In genomic region chr6:116779569-116780164, GRCh38 we compare ENCODE assay signal across 9 cellular contexts. TPM values are rescaled to one million over a fixed set of nuclear protein-coding genes. Genes with fewer than 3 reads are reported as not detected.
DNase-seq lines count a peak whose midpoint lies in the region; ATAC-seq and TF ChIP-seq lines count a peak whose summit lies in the region.
"Had no signal": no experiment of that assay in that cellular context is flagged by ENCODE, and none has a peak within 500 bp of the region (broad histone marks: within the 10 kb centered on the region; RNA-seq: fewer than 3 reads in every experiment).

No MANE protein-coding gene starts in this region.

- no peaks in the 10 kb centered on the region for H3K9me3 ChIP-seq in adrenal gland (replicated peaks in 1 of 3)
- no peaks in the 10 kb centered on the region for H3K9me3 ChIP-seq in right lobe of liver

- ATAC-seq in GM21529 (IDR thresholded peaks at IDR 0.05; ENCODE audit: unreplicated experiment): peak; percentile 67
- peak; percentile 58 to 77 (median 68) for ATAC-seq in right lobe of liver
- ATAC-seq in activated naive CD4-positive, alpha-beta T cell treated with anti-CD3 and anti-CD28 coated beads, Interleukin-2, amount 50 U/mL, for 72 hours: no peak
- ATAC-seq in HG03571 (IDR thresholded peaks at IDR 0.05; ENCODE audit: unreplicated experiment): no peak

- no peaks in the 10 kb centered on the region for H3K9me3 Mint-ChIP-seq in activated naive CD4-positive, alpha-beta T cell treated with anti-CD3 and anti-CD28 coated beads, Interleukin-2, amount 50 U/mL, for 72 hours
- H3K9me3 Mint-ChIP-seq: memory B cell had no signal

- TF ChIP-seq CTCF in adrenal gland (IDR thresholded peaks at IDR 0.05) (peak; percentile 38 to 65 (median 54)), right lobe of liver (IDR thresholded peaks at IDR 0.05) (peak; percentile 47 to 57 (median 52))

- no peak overlapping the region for H3K27ac ChIP-seq in adrenal gland
- H3K27ac ChIP-seq in right lobe of liver: no peak overlapping the region

- H3K27me3 ChIP-seq in adrenal gland (no peaks in the 10 kb centered on the region), right lobe of liver (no peaks in the 10 kb centered on the region)

- in situ Hi-C loops in Caki2 (cut with HindIII; ENCODE audit: low pct_unique_long_range_greater_than_20kb, low sequenced_read_pairs): no loop called here

- H3K4me3 ChIP-seq in adrenal gland (peak overlapping the region in 1 of 4 donors; percentile 2), right lobe of liver (no peak overlapping the region)

- intact Hi-C loops in adrenal gland (cut with DNase I) (loop anchor here in 1 of 2 donors (10.0 kb wide), 1 partner anchor 65 kb away; no protein-coding TSS in a partner anchor), right lobe of liver (cut with DNase I) (no loop called here)

- H3K4me1 ChIP-seq in adrenal gland (replicated peaks in 1 of 2) (no peaks in the 10 kb centered on the region), right lobe of liver (no peaks in the 10 kb centered on the region)

- H3K27ac Mint-ChIP-seq in activated naive CD4-positive, alpha-beta T cell treated with anti-CD3 and anti-CD28 coated beads, Interleukin-2, amount 50 U/mL, for 72 hours: no peak overlapping the region
- H3K27ac Mint-ChIP-seq: memory B cell had no signal

- no peak for TF ChIP-seq POLR2A in adrenal gland (IDR thresholded peaks at IDR 0.05)
- no peak for TF ChIP-seq POLR2A in right lobe of liver (IDR thresholded peaks at IDR 0.05)

- WGBS in adrenal gland, 4 donors: 19 to 28% (median 24%) methylated on average over 13 of the region's 13 CpGs
- 16% methylated on average over 13 of the region's 13 CpGs for WGBS in right lobe of liver (ENCODE audit: insufficient coverage, low coverage, low lambda C conversion rate, missing lambda C conversion rate)

- no peaks in the 10 kb centered on the region for H3K36me3 ChIP-seq in adrenal gland (replicated peaks in 1 of 2)
- no peaks in the 10 kb centered on the region for H3K36me3 ChIP-seq in right lobe of liver

- peak; percentile 17 for DNase-seq in Caki2 (ENCODE audit: low read depth)
- peak; percentile 6 for DNase-seq in NCI-H1436 treated with DMSO at 0.1 percent for 48 hours (lab: John Stamatoyannopoulos, UW)
- no peak for DNase-seq in adrenal gland
- no peak for DNase-seq in right lobe of liver
- no peak for DNase-seq in stimulated activated CD4-positive, alpha-beta T cell treated with anti-CD3 and anti-CD28 coated beads, Interleukin-1b, Interleukin-23, amount 100 ng/mL, for 48 hours
- DNase-seq in activated naive CD4-positive, alpha-beta T cell treated with anti-CD3 and anti-CD28 coated beads, Interleukin-2, amount 50 U/mL, for 72 hours (ENCODE audit: low spot score in 2 of 2): no peak

- H3K36me3 Mint-ChIP-seq in activated naive CD4-positive, alpha-beta T cell treated with anti-CD3 and anti-CD28 coated beads, Interleukin-2, amount 50 U/mL, for 72 hours: no peaks in the 10 kb centered on the region
- H3K36me3 Mint-ChIP-seq: memory B cell had no signal

RNA-seq across cellular contexts. Expression of gene FAM162B, which starts 14.1 kb away (rescaled TPM):
- not detected in 2 replicates for total RNA-seq in Caki2 (2014; rRNA removed; shearing (Covaris generic); ENCODE audit: low replicate concordance)
- 1 to 10 TPM in 7 of 8 donors, under 1 TPM in 1; 0.87 to 10.0 (median 3.6) TPM for total RNA-seq in adrenal gland
- 10 to 100 TPM in 2 of 3 donors, 1 to 10 TPM in 1; 6.1 to 12.5 (median 10.5) TPM for polyA plus RNA-seq in adrenal gland
- total RNA-seq in right lobe of liver: under 1 TPM in 4 of 6 experiments, not detected in 2; 0.33 to 0.81 (median 0.42) TPM
- not detected for total RNA-seq in activated naive CD4-positive, alpha-beta T cell treated with anti-CD3 and anti-CD28 coated beads, Interleukin-2, amount 50 U/mL, for 72 hours

RNA-seq across cellular contexts. Expression of gene GPRC6A, which starts 49.2 kb away (rescaled TPM):
- total RNA-seq in Caki2 (2014; rRNA removed; shearing (Covaris generic); ENCODE audit: low replicate concordance): not detected in 2 replicates
- total RNA-seq in adrenal gland (under 1 TPM in 2 of 8 donors, not detected in 6; 0.15 to 0.81 TPM), right lobe of liver (not detected)
- 1 to 10 TPM in 1 of 3 donors, under 1 TPM in 2; 0.32 to 1.5 (median 0.61) TPM for polyA plus RNA-seq in adrenal gland
- total RNA-seq in activated naive CD4-positive, alpha-beta T cell treated with anti-CD3 and anti-CD28 coated beads, Interleukin-2, amount 50 U/mL, for 72 hours: not detected

Comparison
In these comparisons a context has a peak if more than half of its experiments do, and no peak if none do; other contexts are left out.
1. DNase-seq: peak in Caki2 (single experiment) and NCI-H1436 treated with DMSO at 0.1 percent for 48 hours (single experiment); none in adrenal gland (0 of 7), right lobe of liver (0 of 3), stimulated activated CD4-positive, alpha-beta T cell treated with anti-CD3 and anti-CD28 coated beads, Interleukin-1b, Interleukin-23, amount 100 ng/mL, for 48 hours (single experiment) and activated naive CD4-positive, alpha-beta T cell treated with anti-CD3 and anti-CD28 coated beads, Interleukin-2, amount 50 U/mL, for 72 hours (0 of 2).
2. ATAC-seq: peak in GM21529 (single experiment) and right lobe of liver (4 of 4); none in activated naive CD4-positive, alpha-beta T cell treated with anti-CD3 and anti-CD28 coated beads, Interleukin-2, amount 50 U/mL, for 72 hours (0 of 2) and HG03571 (single experiment).